Comparison of ENCODE assay signal across 10 cellular contexts in the genomic region with DNA sequence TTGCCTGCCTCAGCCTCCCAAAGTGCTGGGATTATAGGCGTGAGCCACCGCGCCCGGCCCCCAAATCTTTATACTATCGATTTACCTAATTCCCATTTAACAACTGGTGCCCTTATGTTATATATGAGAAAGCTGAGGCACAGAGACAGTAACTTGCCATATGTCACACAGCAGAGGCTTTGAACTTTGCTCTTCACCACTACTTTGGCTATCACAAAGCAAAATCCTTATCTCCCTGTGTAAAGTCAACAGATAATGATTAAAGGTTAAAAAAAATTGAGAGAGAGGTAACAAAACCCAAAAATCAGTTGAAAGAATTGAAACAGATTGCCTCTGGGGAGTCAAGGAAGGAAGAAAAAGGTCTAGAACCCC. TPM values are rescaled to one million over a fixed set of nuclear protein-coding genes. Genes with fewer than 3 reads are reported as not detected.
A peak's percentile ranks its signal among the peaks of the same experiment; 100 is the strongest.
DNase-seq lines count a peak whose midpoint lies in the region; ATAC-seq, FAIRE-seq and TF ChIP-seq lines count a peak whose summit lies in the region.
"Had no signal": no experiment of that assay in that cellular context is flagged by ENCODE, and none has a peak within 500 bp of the region (broad histone marks: within the 10 kb centered on the region; RNA-seq: fewer than 3 reads in every experiment).

No MANE protein-coding gene starts in this region.

- FAIRE-seq in keratinocyte (lab: Jason Lieb, UNC), result no peak

- H3K9me3 Mint-ChIP-seq in activated naive CD4-positive, alpha-beta T cell treated with anti-CD3 and anti-CD28 coated beads for 36 hours, result no peaks in the 10 kb centered on the region
- H3K9me3 Mint-ChIP-seq in WTC11, result no peaks in the 10 kb centered on the region
- H3K9me3 Mint-ChIP-seq: H9 had no signal

- H3K9me1 ChIP-seq in keratinocyte (ENCODE audit: control insufficient read depth, extremely low read depth, insufficient read depth, low read length), result no peaks in the 10 kb centered on the region

- no peaks in the 10 kb centered on the region for H3K27me3 Mint-ChIP-seq in activated naive CD4-positive, alpha-beta T cell treated with anti-CD3 and anti-CD28 coated beads for 36 hours (ENCODE audit: low read depth)
- H3K27me3 Mint-ChIP-seq in WTC11 (ENCODE audit: low read depth), result no peaks in the 10 kb centered on the region

- intact Hi-C loops in activated naive CD4-positive, alpha-beta T cell treated with anti-CD3 and anti-CD28 coated beads for 36 hours (cut with micrococcal nuclease), result no loop called here
- intact Hi-C loops in transverse colon (cut with DNase I; ENCODE audit: low total_unique reads), result no loop called here

- ATAC-seq in WTC11 (no peak), HG02870 (IDR thresholded peaks at IDR 0.05; ENCODE audit: unreplicated experiment) (no peak)

- CTCF ChIA-PET in activated naive CD4-positive, alpha-beta T cell treated with anti-CD3 and anti-CD28 coated beads for 36 hours (lab: Charles Lee), result interaction anchor here (0.7 to 0.8 kb wide), 2 partner anchors 22 to 425 kb away, joined by 3 read pairs; partner anchors contain the start of gene ILRUN
- CTCF ChIA-PET in WTC11 (lab: Charles Lee), result no interaction called here

- H3K9ac ChIP-seq in keratinocyte (ENCODE audit: control insufficient read depth, extremely low read depth, insufficient read depth, low read length), result no peak overlapping the region

- H3K79me2 ChIP-seq in keratinocyte (ENCODE audit: control insufficient read depth, insufficient read depth, low read length), result peaks cover 87% of the 10 kb centered on the region

- peaks cover 52% of the 10 kb centered on the region for H3K4me1 Mint-ChIP-seq in activated naive CD4-positive, alpha-beta T cell treated with anti-CD3 and anti-CD28 coated beads for 36 hours (ENCODE audit: low read depth)
- peaks cover 4% of the 10 kb centered on the region; the same call in 1 of the 2 replicates for H3K4me1 Mint-ChIP-seq in WTC11

- H2AFZ ChIP-seq in keratinocyte (ENCODE audit: control insufficient read depth, low read length), result no peak overlapping the region

- peak overlapping the region; percentile 4 for H3K4me3 Mint-ChIP-seq in activated naive CD4-positive, alpha-beta T cell treated with anti-CD3 and anti-CD28 coated beads for 36 hours
- no peak overlapping the region for H3K4me3 Mint-ChIP-seq in WTC11
- H3K4me3 Mint-ChIP-seq: H9 had no signal

- H3K36me3 ChIP-seq in keratinocyte (ENCODE audit: control insufficient read depth in 2 of 2, extremely low read depth in 1 of 2, insufficient read depth in 2 of 2, low read length in 2 of 2) (peaks cover 0 to 9% of the 10 kb centered on the region in 2 experiments), transverse colon (no peaks in the 10 kb centered on the region)

- dilution Hi-C loops in keratinocyte (cut with MboI; ENCODE audit: extremely low pct_ligation_motif_present, low sequenced_read_pairs), result no loop called here

- H3K4me3 ChIP-seq in keratinocyte (ENCODE audit: control insufficient read depth in 2 of 3, extremely low read depth in 1 of 3, insufficient read depth in 2 of 3, low read depth in 1 of 3, low read length in 3 of 3) (no peak overlapping the region), transverse colon (no peak overlapping the region)

- H3K27me3 ChIP-seq in keratinocyte (ENCODE audit: control insufficient read depth, extremely low read depth, insufficient read depth, low read length) (no peaks in the 10 kb centered on the region), transverse colon (no peaks in the 10 kb centered on the region)

- no peak for TF ChIP-seq EP300 in transverse colon (IDR thresholded peaks at IDR 0.05; ENCODE audit: low read depth)

- no peak for DNase-seq in activated naive CD4-positive, alpha-beta T cell treated with anti-CD3 and anti-CD28 coated beads for 36 hours
- no peak for DNase-seq in activated naive CD4-positive, alpha-beta T cell treated with Interleukin-2 at 50 U/mL for 16 hours
- DNase-seq in WTC11 (ENCODE audit: low spot score), result no peak
- DNase-seq in keratinocyte (ENCODE audit: low read depth, low spot score), result no peak
- no peak for DNase-seq in transverse colon
- no peak for DNase-seq in NK-92 (lab: John Stamatoyannopoulos, UW; ENCODE audit: unreplicated experiment)
- no peak for DNase-seq in dermis blood vessel endothelial cell
- DNase-seq: H9, NCI-H526 treated with DMSO at 0.1 percent for 48 hours had no signal

- POLR2A ChIA-PET in WTC11 (lab: Charles Lee), result no interaction called here

- H4K20me1 ChIP-seq in keratinocyte (ENCODE audit: control insufficient read depth, extremely low read depth, insufficient read depth, low read length), result no peaks in the 10 kb centered on the region

- TF ChIP-seq POLR2A in transverse colon (IDR thresholded peaks at IDR 0.05), result no peak

- H3K4me1 ChIP-seq in keratinocyte (ENCODE audit: control insufficient read depth, extremely low read depth, insufficient read depth, low read length) (peaks cover 26% of the 10 kb centered on the region), transverse colon (peaks cover 13 to 48% (median 40%) of the 10 kb centered on the region in 4 donors)

- TF ChIP-seq CTCF in WTC11 (IDR thresholded peaks at IDR 0.05) (no peak), keratinocyte (optimal IDR thresholded peaks at IDR 0.05 in 1 of 3, IDR thresholded peaks at IDR 0.05 in 1 of 3, conservative IDR thresholded peaks at IDR 0.05 in 1 of 3; ENCODE audit: extremely low read depth in 1 of 3, insufficient read depth in 2 of 3, low read length in 3 of 3) (no peak), transverse colon (IDR thresholded peaks at IDR 0.05) (no peak)

- 70 to 86% methylated on average over 5 of the region's 5 CpGs for WGBS in transverse colon (ENCODE audit: low coverage in 1 of 2), 2 donors

- H3K36me3 Mint-ChIP-seq in activated naive CD4-positive, alpha-beta T cell treated with anti-CD3 and anti-CD28 coated beads for 36 hours (ENCODE audit: low read depth), result peaks cover 4% of the 10 kb centered on the region
- H3K36me3 Mint-ChIP-seq in WTC11, result no peaks in the 10 kb centered on the region

- no peak overlapping the region for H3K27ac ChIP-seq in keratinocyte (ENCODE audit: control insufficient read depth, insufficient read depth, low read length)
- H3K27ac ChIP-seq in transverse colon, result peak overlapping the region; percentile 49 to 76 (median 66)

- peak overlapping the region; percentile 2 for H3K4me2 ChIP-seq in keratinocyte (ENCODE audit: control insufficient read depth, extremely low read depth, insufficient read depth, low read depth, low read length)

- no peaks in the 10 kb centered on the region for H3K9me3 ChIP-seq in keratinocyte (ENCODE audit: control insufficient read depth, low read depth, low read length)
- H3K9me3 ChIP-seq in transverse colon, result no peaks in the 10 kb centered on the region

- in situ Hi-C loops in transverse colon (cut with MboI; ENCODE audit: low pct_ligation_motif_present in 1 of 4, low pct_unique_long_range_greater_than_20kb in 1 of 4, low sequenced_read_pairs in 3 of 4), result no loop called here

- peak overlapping the region; percentile 94 for H3K27ac Mint-ChIP-seq in activated naive CD4-positive, alpha-beta T cell treated with anti-CD3 and anti-CD28 coated beads for 36 hours
- H3K27ac Mint-ChIP-seq in WTC11, result peak overlapping the region; percentile 23; the same call in 1 of the 2 replicates

TF ChIP-seq in WTC11, 78 proteins besides CTCF, POLR2A, EP300 and RAD21 (continues in another document):
- TF ChIP-seq E2F5 (CRISPR knock-in tag; IDR thresholded peaks at IDR 0.05) (no peak), ZNF232 (CRISPR knock-in tag; IDR thresholded peaks at IDR 0.05) (no peak), NFE2L1 (CRISPR knock-in tag; IDR thresholded peaks at IDR 0.05) (no peak), ZNF138 (CRISPR knock-in tag; conservative IDR thresholded peaks at IDR 0.05) (no peak), USF1 (CRISPR knock-in tag; IDR thresholded peaks at IDR 0.05) (no peak), TP53 (CRISPR knock-in tag; IDR thresholded peaks at IDR 0.05) (no peak)
- TF ChIP-seq, protein P1, sequence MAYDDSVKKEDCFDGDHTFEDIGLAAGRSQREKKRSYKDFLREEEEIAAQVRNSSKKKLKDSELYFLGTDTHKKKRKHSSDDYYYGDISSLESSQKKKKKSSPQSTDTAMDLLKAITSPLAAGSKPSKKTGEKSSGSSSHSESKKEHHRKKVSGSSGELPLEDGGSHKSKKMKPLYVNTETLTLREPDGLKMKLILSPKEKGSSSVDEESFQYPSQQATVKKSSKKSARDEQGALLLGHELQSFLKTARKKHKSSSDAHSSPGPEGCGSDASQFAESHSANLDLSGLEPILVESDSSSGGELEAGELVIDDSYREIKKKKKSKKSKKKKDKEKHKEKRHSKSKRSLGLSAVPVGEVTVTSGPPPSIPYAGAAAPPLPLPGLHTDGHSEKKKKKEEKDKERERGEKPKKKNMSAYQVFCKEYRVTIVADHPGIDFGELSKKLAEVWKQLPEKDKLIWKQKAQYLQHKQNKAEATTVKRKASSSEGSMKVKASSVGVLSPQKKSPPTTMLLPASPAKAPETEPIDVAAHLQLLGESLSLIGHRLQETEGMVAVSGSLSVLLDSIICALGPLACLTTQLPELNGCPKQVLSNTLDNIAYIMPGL (CRISPR knock-in tag; IDR thresholded peaks at IDR 0.05), result no peak

RNA-seq across cellular contexts. Expression of gene ILRUN, which starts 22.3 kb away (rescaled TPM):
- 10 to 100 TPM; 51.4 to 53.3 TPM for total RNA-seq in activated naive CD4-positive, alpha-beta T cell treated with anti-CD3 and anti-CD28 coated beads for 36 hours
- total RNA-seq in WTC11 (2021) (60.4 to 75.5 TPM (median 63.9 TPM) in 3 replicates), transverse colon (10 to 100 TPM; 34.8 to 81.0 (median 52.9) TPM), dermis blood vessel endothelial cell (50.9 and 62.0 TPM in 2 replicates)
- polyA plus RNA-seq in keratinocyte, result 54.2 to 64.1 TPM (median 56.4 TPM) in 3 replicates
- 50.2 TPM for polyA plus RNA-seq in keratinocyte (2011; ENCODE audit: low read depth)
- 58.2 and 69.3 TPM in 2 replicates for polyA plus RNA-seq in keratinocyte (2011; cell fraction: cytosol; rRNA removed)
- polyA plus RNA-seq in keratinocyte (2011; cell fraction: nucleus; rRNA removed), result 46.2 and 48.6 TPM in 2 replicates
- polyA plus RNA-seq in keratinocyte (2012; ENCODE audit: low replicate concordance), result 65.0 and 69.0 TPM in 2 replicates
- polyA minus RNA-seq in keratinocyte, result 85.9 to 97.5 TPM (median 87.4 TPM) in 3 replicates
- 59.7 TPM for polyA minus RNA-seq in keratinocyte (2011; cell fraction: cytosol; rRNA and poly(A)+ RNA removed)
- polyA minus RNA-seq in keratinocyte (2011; cell fraction: nucleus; rRNA and poly(A)+ RNA removed), result 27.5 and 48.1 TPM in 2 replicates
